ENCODE assay signal across 8 cellular contexts in the genomic region with DNA sequence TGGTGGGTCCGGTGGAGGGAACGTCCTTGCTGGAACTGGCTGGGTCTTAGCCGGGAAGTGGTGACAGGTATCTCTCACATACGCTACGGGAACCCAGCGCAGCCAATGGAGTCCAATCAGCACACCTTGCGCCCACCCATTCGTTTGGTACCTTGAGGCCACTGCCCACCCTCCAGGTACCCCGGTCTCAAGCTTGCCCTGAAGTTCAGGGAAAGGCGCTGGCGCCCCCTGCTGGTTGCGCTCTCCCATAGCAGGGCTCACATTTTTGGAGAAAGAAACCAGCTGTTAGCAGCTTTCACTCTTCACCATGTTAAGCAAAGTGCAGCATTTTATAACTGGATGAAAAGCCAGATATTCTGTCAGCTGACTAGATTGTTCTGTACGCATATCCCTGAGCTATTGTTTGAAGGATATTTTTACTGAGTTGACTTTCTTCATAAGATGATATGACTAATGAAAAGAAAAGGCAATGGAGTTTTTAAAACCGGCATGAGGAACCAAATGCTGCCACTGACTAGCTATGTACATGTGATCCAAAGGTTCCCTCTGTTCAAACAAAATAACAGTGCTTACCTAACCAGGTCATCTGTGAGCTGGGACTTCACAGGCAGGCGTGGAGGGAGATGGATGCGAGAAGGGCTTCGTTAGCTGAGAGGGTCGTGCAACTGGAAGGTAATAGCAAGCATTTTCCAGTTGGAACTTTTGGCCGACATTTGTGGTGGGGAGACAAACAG. TPM values are rescaled to one million over a fixed set of nuclear protein-coding genes. Genes with fewer than 3 reads are reported as not detected.
A peak's percentile ranks its signal among the peaks of the same experiment; 100 is the strongest.
DNase-seq lines count a peak whose midpoint lies in the region; ATAC-seq and TF ChIP-seq lines count a peak whose summit lies in the region.

No MANE protein-coding gene starts in this region.

- ATAC-seq in GM21528 (IDR thresholded peaks at IDR 0.05; ENCODE audit: low FRiP score, unreplicated experiment) (no peak), HG03460 (IDR thresholded peaks at IDR 0.05; ENCODE audit: unreplicated experiment) (no peak), HG03196 (IDR thresholded peaks at IDR 0.05; ENCODE audit: unreplicated experiment) (no peak)

- H3K9me3 ChIP-seq in thyroid gland: no peaks in the 10 kb centered on the region

- TF ChIP-seq CTCF in AG09319 (IDR thresholded peaks at IDR 0.05; ENCODE audit: low read depth, low read length): peak; percentile 49
- TF ChIP-seq CTCF in GM06990 (IDR thresholded peaks at IDR 0.05; ENCODE audit: insufficient read depth, low read length, poor library complexity, severe bottlenecking): peak; percentile 78
- peak; percentile 42 for TF ChIP-seq CTCF in foreskin fibroblast (IDR thresholded peaks at IDR 0.05; ENCODE audit: low read depth, low read length)
- peak in 3 of 6 experiments; percentile 36 to 69 (median 64) for TF ChIP-seq CTCF in thyroid gland (IDR thresholded peaks at IDR 0.05)

- intact Hi-C loops in thyroid gland (cut with DNase I): no loop called here

- H3K36me3 ChIP-seq in GM06990 (ENCODE audit: control insufficient read depth, insufficient read depth, low read length) (no peaks in the 10 kb centered on the region), thyroid gland (no peaks in the 10 kb centered on the region)

- 41 to 44% methylated on average over 19 of the region's 19 CpGs for WGBS in thyroid gland, 2 donors

- in situ Hi-C loops in SK-MEL-5 (cut with HindIII; ENCODE audit: low pct_unique_long_range_greater_than_20kb, low sequenced_read_pairs): no loop called here

- H3K4me1 ChIP-seq in thyroid gland: no peaks in the 10 kb centered on the region

- H3K4me3 ChIP-seq in GM06990 (replicated peaks; ENCODE audit: low read depth, low read length) (no peak overlapping the region), foreskin fibroblast (ENCODE audit: low read depth in 1 of 2, low read length in 2 of 2) (no peak overlapping the region), thyroid gland (replicated peaks in 1 of 3) (no peak overlapping the region)

- DNase-seq in AG09319 (ENCODE audit: extremely low read depth, low read depth): no peak
- DNase-seq in GM06990 (ENCODE audit: extremely low read depth, insufficient read length): peak; percentile 12
- DNase-seq in SK-MEL-5 (ENCODE audit: low read depth, low spot score): peak; percentile 42
- DNase-seq in foreskin fibroblast: peak in 1 of 2 donors; percentile 6
- peak; percentile 5 to 37 for DNase-seq in thyroid gland

- TF ChIP-seq POLR2A in thyroid gland (IDR thresholded peaks at IDR 0.05): no peak

- H3K27me3 ChIP-seq in GM06990 (replicated peaks; ENCODE audit: control insufficient read depth, insufficient read depth, low read length) (no peaks in the 10 kb centered on the region), thyroid gland (no peaks in the 10 kb centered on the region)

- H3K27ac ChIP-seq in thyroid gland: no peak overlapping the region

RNA-seq across cellular contexts. Expression of gene OTOP1, which starts 43.7 kb away (rescaled TPM):
- total RNA-seq in SK-MEL-5 (2014; rRNA removed; shearing (Covaris generic)): not detected in 2 replicates
- polyA plus RNA-seq in SK-MEL-5 (2015; cell fraction: cytosol; rRNA removed): not detected in 2 replicates
- not detected in 2 replicates for polyA plus RNA-seq in SK-MEL-5 (2015; cell fraction: nucleus; rRNA removed)
- total RNA-seq in thyroid gland: not detected
